Comparison of ENCODE assay signal across 15 cellular contexts in genomic region chr6:37056439-37057127, GRCh38. TPM values are rescaled to one million over a fixed set of nuclear protein-coding genes. Genes with fewer than 3 reads are reported as not detected.
DNase-seq lines count a peak whose midpoint lies in the region; ATAC-seq, FAIRE-seq and TF ChIP-seq lines count a peak whose summit lies in the region.
"Had no signal": no experiment of that assay in that cellular context is flagged by ENCODE, and none has a peak within 500 bp of the region (broad histone marks: within the 10 kb centered on the region; RNA-seq: fewer than 3 reads in every experiment).

No MANE protein-coding gene starts in this region.

- no peaks in the 10 kb centered on the region for H3K9me1 ChIP-seq in K562 (ENCODE audit: control insufficient read depth, insufficient read depth, low read length)

- no peak for TF ChIP-seq CTCF in K562 (IDR thresholded peaks at IDR 0.05 in 2 of 3, conservative IDR thresholded peaks at IDR 0.05 in 1 of 3; ENCODE audit: insufficient read depth in 2 of 3, low read depth in 1 of 3, low read length in 3 of 3)

- in situ Hi-C loops in K562 (cut with MboI), result loop anchor here (10.0 kb wide), 1 partner anchor 148 kb away; no protein-coding TSS in a partner anchor

- no peak for TF ChIP-seq EP300 in K562 (IDR thresholded peaks at IDR 0.05; ENCODE audit: low read length)

- H3K4me1 ChIP-seq in K562 (replicated peaks in 1 of 2; ENCODE audit: control insufficient read depth in 2 of 2, insufficient read depth in 2 of 2, low read length in 2 of 2), result peaks cover 49 to 63% of the 10 kb centered on the region in 2 experiments

- no peaks in the 10 kb centered on the region for H4K20me1 ChIP-seq in K562 (replicated peaks; ENCODE audit: control insufficient read depth, insufficient read depth, low read length)

- H3K36me3 ChIP-seq in K562 (ENCODE audit: control insufficient read depth, insufficient read depth, low read length), result no peaks in the 10 kb centered on the region
- H3K36me3 ChIP-seq: tibial artery had no signal

- FAIRE-seq in K562 (lab: Jason Lieb, UNC) (no peak), GM19239 (lab: Jason Lieb, UNC) (no peak), H54 (lab: Jason Lieb, UNC) (no peak)
- FAIRE-seq: TTC549 had no signal

- CTCF ChIA-PET in K562 (lab: Yijun Ruan, JAX; ENCODE audit: low intra/inter-chr PET ratio), result no interaction called here

- ATAC-seq in K562 (no peak), HG02938 (IDR thresholded peaks at IDR 0.05; ENCODE audit: unreplicated experiment) (no peak)

- no peaks in the 10 kb centered on the region for H3K9me3 ChIP-seq in K562 (replicated peaks; ENCODE audit: control insufficient read depth, insufficient read depth, low read depth, low read length)
- H3K9me3 ChIP-seq: tibial artery had no signal

- TF ChIP-seq RAD21 in K562 (CRISPR knock-in tag; conservative IDR thresholded peaks at IDR 0.05 in 1 of 2, IDR thresholded peaks at IDR 0.05 in 1 of 2), result no peak

- POLR2A ChIA-PET in K562 (lab: Yijun Ruan, JAX), result interaction anchor here (0.6 to 2.4 kb wide), 8 partner anchors 9 to 262 kb away, joined by 3 to 17 read pairs (median 4); partner anchors contain the start of gene PIM1

- WGBS in K562 (ENCODE audit: insufficient coverage, low coverage, missing lambda C conversion rate), result 90% methylated on average over 15 of the region's 16 CpGs

- no peak overlapping the region for H3K4me3 ChIP-seq in K562
- H3K4me3 ChIP-seq: tibial artery had no signal

- BruUV-seq in K562 (replicated peaks; lab: Mats Ljungman, UMichigan), result no TSS peak

- H3K27ac ChIP-seq in K562 (ENCODE audit: extremely low read depth, low read depth, low read length), result no peak overlapping the region
- H3K27ac ChIP-seq: tibial artery had no signal

- TF ChIP-seq POLR2A in K562 (conservative IDR thresholded peaks at IDR 0.05) (no peak), H54 (IDR thresholded peaks at IDR 0.05; ENCODE audit: low read depth, low read length) (no peak)

- peaks cover 12% of the 10 kb centered on the region; the same call in 1 of the 3 replicates for H3K79me2 ChIP-seq in K562 (ENCODE audit: control insufficient read depth, insufficient read depth, low read length)

- H3K27me3 ChIP-seq in K562 (ENCODE audit: control insufficient read depth in 2 of 2, insufficient read depth in 2 of 2, low read length in 2 of 2), result no peaks in the 10 kb centered on the region
- H3K27me3 ChIP-seq: tibial artery had no signal

- intact Hi-C loops in K562 (cut with micrococcal nuclease), result no loop called here

- H3K9ac ChIP-seq in K562 (ENCODE audit: insufficient read depth in 1 of 2, low read depth in 2 of 2, low read length in 2 of 2), result peak overlapping the region in 1 of 2 experiments; percentile 65; a peak in 1 of 4 replicates

- H3K4me2 ChIP-seq in K562 (ENCODE audit: insufficient read depth, low read length), result no peak overlapping the region

- H2AFZ ChIP-seq in K562 (ENCODE audit: low read depth, low read length), result no peak overlapping the region

- peak; percentile 52 for DNase-seq in A172 (ENCODE audit: low spot score)
- DNase-seq in HPDE6-E6E7 (ENCODE audit: extremely low spot score), result peak; percentile 98
- DNase-seq in K562 (ENCODE audit: extremely low read depth in 1 of 4, low spot score in 3 of 4), result no peak
- peak; percentile 89 for DNase-seq in islet precursor cell
- no peak for DNase-seq in stimulated activated CD4-positive, alpha-beta T cell treated with anti-CD3 and anti-CD28 coated beads, Interleukin-15, amount 100 ng/mL, for 24 hours
- no peak for DNase-seq in GM19239 (ENCODE audit: insufficient read length, low spot score)
- no peak for DNase-seq in H54 (ENCODE audit: insufficient read length, low spot score)
- DNase-seq: activated naive CD4-positive, alpha-beta T cell treated with anti-CD3 and anti-CD28 coated beads, Interleukin-2, amount 50 U/mL, for 16 hours; erythroblast; NCI-H1930; tibial artery had no signal

TF ChIP-seq in K562, 482 proteins besides CTCF, POLR2A, EP300 and RAD21:
- TF ChIP-seq CBX2 (IDR thresholded peaks at IDR 0.05; ENCODE audit: insufficient read depth, low read length, poor library complexity, severe bottlenecking) (no peak), ZEB2 (IDR thresholded peaks at IDR 0.05) (0 out of 2 replicates have a peak, but pooled peaks have one; percentile 11)

RNA-seq across cellular contexts. Expression of gene FGD2, which starts 51.1 kb away (rescaled TPM):
- total RNA-seq in A172 (2014; rRNA removed; shearing (Covaris generic)), result not detected in 2 replicates
- 0.30 and 0.49 TPM in 2 replicates for total RNA-seq in K562 (2011; cell fraction: chromatin; rRNA removed; ENCODE audit: low replicate concordance)
- 0.13 TPM in 1 of 2 replicates, not detected in the other for total RNA-seq in K562 (2011; cell fraction: nucleolus; rRNA removed)
- total RNA-seq in K562 (2011; cell fraction: nucleoplasm; rRNA removed), result 0.37 TPM in 1 of 2 replicates, not detected in the other
- total RNA-seq in K562 (2014; rRNA removed) (0.04 TPM in 1 of 2 replicates, not detected in the other), K562 (2014; rRNA removed; fragmentation: Illumina TruSeq; extraction: Trizol) (not detected in 2 replicates), K562 (2015; rRNA removed; fragmentation: Illumina TruSeq; extraction: Trizol) (0.15 TPM in 1 of 2 replicates, not detected in the other), K562 (2021) (0.13 TPM in 1 of 2 replicates, not detected in the other)
- polyA plus RNA-seq in K562 (2011; rRNA removed) (0.04 TPM in 1 of 2 replicates, not detected in the other), K562 (2014; fragmentation: Illumina TruSeq; extraction: Trizol) (not detected in 2 replicates), K562 (2014; fragmentation: Nextera tagmentation; extraction: Ambion mirVana) (not detected), K562 (2014; rRNA removed) (0.09 TPM in 1 of 2 replicates, not detected in the other)
- polyA plus RNA-seq in K562 (2011; cell fraction: cytosol; rRNA removed), result 0.04 and 0.06 TPM in 2 replicates
- 0.15 and 0.44 TPM in 2 replicates for polyA plus RNA-seq in K562 (2011; cell fraction: nucleus; rRNA removed)
- polyA plus RNA-seq in K562 (2012), result 0.17 and 0.42 TPM in 2 replicates
- 0.03 TPM in 1 of 2 replicates, not detected in the other for polyA minus RNA-seq in K562 (2011; rRNA and poly(A)+ RNA removed)
- polyA minus RNA-seq in K562 (2011; cell fraction: cytosol; rRNA and poly(A)+ RNA removed), result not detected in 2 replicates
- polyA minus RNA-seq in K562 (2011; cell fraction: nucleus; rRNA and poly(A)+ RNA removed), result 0.33 TPM in 1 of 2 replicates, not detected in the other
- total RNA-seq: mesothelial cell of epicardium had no signal
- polyA plus RNA-seq: AG04450 had no signal

Comparison
In these comparisons a context has a peak if more than half of its experiments do, and no peak if none do; other contexts are left out.
1. DNase-seq: peak in A172 (single experiment), HPDE6-E6E7 (single experiment) and islet precursor cell (single experiment); none in K562 (0 of 4), stimulated activated CD4-positive, alpha-beta T cell treated with anti-CD3 and anti-CD28 coated beads, Interleukin-15, amount 100 ng/mL, for 24 hours (single experiment), GM19239 (single experiment) and H54 (single experiment).